8 cellular contexts compared by ENCODE assay signal in the genomic region with DNA sequence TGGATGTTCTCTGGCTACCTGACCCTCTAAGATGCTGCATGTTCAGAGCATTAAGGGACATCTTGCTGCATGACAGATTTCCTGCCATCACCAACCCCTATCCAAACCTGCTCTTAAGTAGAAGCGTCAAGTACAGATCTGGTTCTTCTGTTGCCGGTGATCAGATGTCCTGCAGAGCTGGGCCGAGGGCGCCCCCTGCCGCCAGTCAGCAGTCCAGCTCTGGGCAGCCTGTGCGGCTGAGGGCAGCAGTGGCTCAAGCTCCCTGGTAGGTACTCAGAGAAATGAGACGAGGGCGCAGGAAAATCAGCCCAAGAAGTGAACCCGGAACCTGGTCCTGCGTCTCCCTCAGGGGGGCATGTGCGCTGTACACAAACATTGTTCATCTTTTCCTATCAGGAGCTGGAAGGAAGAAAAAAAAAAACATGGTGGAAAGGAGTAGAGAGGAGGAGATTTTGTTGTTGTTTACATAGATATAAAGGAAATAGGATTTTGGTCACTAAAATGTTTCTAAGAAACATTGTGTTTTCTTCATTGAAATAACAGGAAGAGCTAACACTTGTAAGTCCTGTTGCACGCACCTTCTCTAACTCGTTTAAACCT.
DNase-seq lines count a peak whose midpoint lies in the region; TF ChIP-seq lines count a peak whose summit lies in the region.

No MANE protein-coding gene starts in this region.

- DNase-seq in activated T-cell treated with anti-CD3 and anti-CD28 coated beads for 48 hours (ENCODE audit: low read depth), result peak; percentile 51
- DNase-seq in activated T-cell treated with anti-CD3 and anti-CD28 coated beads, Interleukin-2, amount 50 U/mL, for 1 hour, result no peak
- DNase-seq in H4 (ENCODE audit: low spot score), result peak; percentile 65
- peak; percentile 64 for DNase-seq in MG63
- DNase-seq in SK-N-SH, result peak; percentile 66
- DNase-seq in endodermal cell, result peak; percentile 93
- no peak for DNase-seq in T1000 (lab: John Stamatoyannopoulos, UW)

- H2AFZ ChIP-seq in SK-N-SH (ENCODE audit: low read depth) (no peak overlapping the region), neural cell (ENCODE audit: low read depth, low read length) (no peak overlapping the region)

- H3K36me3 ChIP-seq in MG63 (no peaks in the 10 kb centered on the region), SK-N-SH (replicated peaks in 1 of 2; ENCODE audit: control insufficient read depth in 1 of 2, insufficient read depth in 2 of 2, low read length in 1 of 2) (no peaks in the 10 kb centered on the region), endodermal cell (ENCODE audit: control insufficient read depth, insufficient read depth, low read length) (no peaks in the 10 kb centered on the region), neural cell (ENCODE audit: insufficient read depth, low read length) (no peaks in the 10 kb centered on the region)

- POLR2A ChIA-PET in SK-N-SH (lab: Yijun Ruan, JAX), result no interaction called here

- peaks cover 2% of the 10 kb centered on the region; the same call in 1 of the 2 replicates for H3K27me3 ChIP-seq in MG63
- peaks cover 46% of the 10 kb centered on the region; the same call in 1 of the 2 replicates for H3K27me3 ChIP-seq in SK-N-SH (ENCODE audit: insufficient read depth)
- H3K27me3 ChIP-seq in endodermal cell (ENCODE audit: control insufficient read depth, insufficient read depth, low read length, poor library complexity, severe bottlenecking), result no peaks in the 10 kb centered on the region
- no peaks in the 10 kb centered on the region for H3K27me3 ChIP-seq in neural cell (ENCODE audit: insufficient read depth, low read depth, low read length)

- no peaks in the 10 kb centered on the region for H3K9me3 Mint-ChIP-seq in endodermal cell

- no peak overlapping the region for H3K4me3 Mint-ChIP-seq in endodermal cell

- WGBS in SK-N-SH (ENCODE audit: low lambda C conversion rate), result 4% methylated on average over 12 of the region's 13 CpGs
- 55 to 59% methylated on average over 8 to 13 of the region's 13 CpGs for WGBS in endodermal cell (ENCODE audit: insufficient coverage in 1 of 2, insufficient read length in 1 of 2), 2 experiments

- CTCF ChIA-PET in SK-N-SH (lab: Yijun Ruan, JAX), result interaction anchor here (0.6 to 4.3 kb wide), 14 partner anchors 10 to 993 kb away, joined by 3 to 47 read pairs (median 4); no protein-coding TSS in a partner anchor

- peak; percentile 78 for TF ChIP-seq CTCF in SK-N-SH (IDR thresholded peaks at IDR 0.05)
- TF ChIP-seq CTCF in endodermal cell (conservative IDR thresholded peaks at IDR 0.05), result peak; percentile 96
- TF ChIP-seq CTCF in neural cell (IDR thresholded peaks at IDR 0.05; ENCODE audit: poor library complexity, severe bottlenecking), result peak; percentile 45

- H3K4me2 ChIP-seq in SK-N-SH, result no peak overlapping the region
- H3K4me2 ChIP-seq in neural cell (ENCODE audit: low read length), result no peak overlapping the region

- H3K79me2 ChIP-seq in SK-N-SH (ENCODE audit: insufficient read depth) (no peaks in the 10 kb centered on the region), neural cell (replicated peaks; ENCODE audit: insufficient read depth, low read length) (no peaks in the 10 kb centered on the region)

- no peaks in the 10 kb centered on the region for H3K27me3 Mint-ChIP-seq in endodermal cell (ENCODE audit: insufficient read depth)

- H3K36me3 Mint-ChIP-seq in endodermal cell (ENCODE audit: low read depth), result peaks cover 14% of the 10 kb centered on the region

- H3K9me3 ChIP-seq in MG63, result no peaks in the 10 kb centered on the region
- H3K9me3 ChIP-seq in SK-N-SH, result no peaks in the 10 kb centered on the region
- H3K9me3 ChIP-seq in endodermal cell (ENCODE audit: control insufficient read depth, low read length), result no peaks in the 10 kb centered on the region
- no peaks in the 10 kb centered on the region for H3K9me3 ChIP-seq in neural cell (ENCODE audit: low read length)

- H3K9me2 ChIP-seq in SK-N-SH (no peaks in the 10 kb centered on the region), neural cell (ENCODE audit: insufficient read depth, low read length) (no peaks in the 10 kb centered on the region)

- TF ChIP-seq RAD21 in SK-N-SH (IDR thresholded peaks at IDR 0.05; ENCODE audit: low read length) (peak; percentile 68), neural cell (conservative IDR thresholded peaks at IDR 0.05) (peak; percentile 37)

- H3K9ac ChIP-seq in SK-N-SH, result no peak overlapping the region
- no peak overlapping the region for H3K9ac ChIP-seq in endodermal cell (ENCODE audit: extremely low read depth, low read length, poor library complexity, severe bottlenecking)
- H3K9ac ChIP-seq in neural cell (ENCODE audit: low read length), result no peak overlapping the region

- no peaks in the 10 kb centered on the region for H4K20me1 ChIP-seq in SK-N-SH (ENCODE audit: insufficient read depth)
- no peaks in the 10 kb centered on the region for H4K20me1 ChIP-seq in neural cell (ENCODE audit: insufficient read depth)

- peaks cover 13% of the 10 kb centered on the region for H3K4me1 Mint-ChIP-seq in endodermal cell

- TF ChIP-seq EP300 in SK-N-SH (IDR thresholded peaks at IDR 0.05; ENCODE audit: borderline replicate concordance in 1 of 2, low read depth in 1 of 2, low read length in 1 of 2), result no peak
- no peak for TF ChIP-seq EP300 in neural cell (conservative IDR thresholded peaks at IDR 0.05; ENCODE audit: poor library complexity, severe bottlenecking)

- H3K27ac Mint-ChIP-seq in endodermal cell, result no peak overlapping the region

- H3K27ac ChIP-seq in SK-N-SH (ENCODE audit: low read depth in 2 of 2, low read length in 1 of 2), result no peak overlapping the region
- no peak overlapping the region for H3K27ac ChIP-seq in endodermal cell (ENCODE audit: low read depth, low read length)
- no peak overlapping the region for H3K27ac ChIP-seq in neural cell (ENCODE audit: low read length)

- no peaks in the 10 kb centered on the region for H3F3A ChIP-seq in SK-N-SH (replicated peaks; ENCODE audit: insufficient read depth)
- H3F3A ChIP-seq in neural cell (ENCODE audit: insufficient read depth, low read length, poor library complexity, severe bottlenecking), result no peaks in the 10 kb centered on the region

- H3K4me1 ChIP-seq in SK-N-SH (ENCODE audit: control insufficient read depth in 1 of 2, insufficient read depth in 2 of 2, low read depth in 1 of 2, low read length in 1 of 2) (no peaks in the 10 kb centered on the region), endodermal cell (ENCODE audit: control insufficient read depth, insufficient read depth, low read length) (peaks cover 6% of the 10 kb centered on the region)

- H3K4me3 ChIP-seq in MG63 (no peak overlapping the region), SK-N-SH (ENCODE audit: low read depth in 2 of 2, low read length in 1 of 2) (peak overlapping the region in 1 of 2 experiments; percentile 51; a peak in 1 of 4 replicates), endodermal cell (ENCODE audit: low read length) (no peak overlapping the region), neural cell (ENCODE audit: low read length) (no peak overlapping the region)

TF ChIP-seq in SK-N-SH, 30 proteins besides CTCF, POLR2A, EP300 and RAD21:
- TF ChIP-seq, protein P1, sequence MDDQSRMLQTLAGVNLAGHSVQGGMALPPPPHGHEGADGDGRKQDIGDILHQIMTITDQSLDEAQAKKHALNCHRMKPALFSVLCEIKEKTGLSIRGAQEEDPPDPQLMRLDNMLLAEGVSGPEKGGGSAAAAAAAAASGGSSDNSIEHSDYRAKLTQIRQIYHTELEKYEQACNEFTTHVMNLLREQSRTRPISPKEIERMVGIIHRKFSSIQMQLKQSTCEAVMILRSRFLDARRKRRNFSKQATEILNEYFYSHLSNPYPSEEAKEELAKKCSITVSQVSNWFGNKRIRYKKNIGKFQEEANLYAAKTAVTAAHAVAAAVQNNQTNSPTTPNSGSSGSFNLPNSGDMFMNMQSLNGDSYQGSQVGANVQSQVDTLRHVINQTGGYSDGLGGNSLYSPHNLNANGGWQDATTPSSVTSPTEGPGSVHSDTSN (IDR thresholded peaks at IDR 0.05), result no peak
- TF ChIP-seq, protein P2, sequence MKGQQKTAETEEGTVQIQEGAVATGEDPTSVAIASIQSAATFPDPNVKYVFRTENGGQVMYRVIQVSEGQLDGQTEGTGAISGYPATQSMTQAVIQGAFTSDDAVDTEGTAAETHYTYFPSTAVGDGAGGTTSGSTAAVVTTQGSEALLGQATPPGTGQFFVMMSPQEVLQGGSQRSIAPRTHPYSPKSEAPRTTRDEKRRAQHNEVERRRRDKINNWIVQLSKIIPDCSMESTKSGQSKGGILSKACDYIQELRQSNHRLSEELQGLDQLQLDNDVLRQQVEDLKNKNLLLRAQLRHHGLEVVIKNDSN (IDR thresholded peaks at IDR 0.05; ENCODE audit: borderline replicate concordance, low read depth), result no peak
- TF ChIP-seq SMC3 (IDR thresholded peaks at IDR 0.05; ENCODE audit: low read depth, low read length) (peak; percentile 47), TEAD4 (IDR thresholded peaks at IDR 0.05; ENCODE audit: borderline replicate concordance, insufficient read depth) (no peak), TCF12 (IDR thresholded peaks at IDR 0.05) (no peak), YY1 (IDR thresholded peaks at IDR 0.05; ENCODE audit: low read depth) (no peak), FOXM1 (IDR thresholded peaks at IDR 0.05; ENCODE audit: low read depth) (no peak)

TF ChIP-seq in neural cell, 6 proteins besides CTCF, POLR2A, EP300 and RAD21 (continues in another document):
- TF ChIP-seq, protein P3, sequence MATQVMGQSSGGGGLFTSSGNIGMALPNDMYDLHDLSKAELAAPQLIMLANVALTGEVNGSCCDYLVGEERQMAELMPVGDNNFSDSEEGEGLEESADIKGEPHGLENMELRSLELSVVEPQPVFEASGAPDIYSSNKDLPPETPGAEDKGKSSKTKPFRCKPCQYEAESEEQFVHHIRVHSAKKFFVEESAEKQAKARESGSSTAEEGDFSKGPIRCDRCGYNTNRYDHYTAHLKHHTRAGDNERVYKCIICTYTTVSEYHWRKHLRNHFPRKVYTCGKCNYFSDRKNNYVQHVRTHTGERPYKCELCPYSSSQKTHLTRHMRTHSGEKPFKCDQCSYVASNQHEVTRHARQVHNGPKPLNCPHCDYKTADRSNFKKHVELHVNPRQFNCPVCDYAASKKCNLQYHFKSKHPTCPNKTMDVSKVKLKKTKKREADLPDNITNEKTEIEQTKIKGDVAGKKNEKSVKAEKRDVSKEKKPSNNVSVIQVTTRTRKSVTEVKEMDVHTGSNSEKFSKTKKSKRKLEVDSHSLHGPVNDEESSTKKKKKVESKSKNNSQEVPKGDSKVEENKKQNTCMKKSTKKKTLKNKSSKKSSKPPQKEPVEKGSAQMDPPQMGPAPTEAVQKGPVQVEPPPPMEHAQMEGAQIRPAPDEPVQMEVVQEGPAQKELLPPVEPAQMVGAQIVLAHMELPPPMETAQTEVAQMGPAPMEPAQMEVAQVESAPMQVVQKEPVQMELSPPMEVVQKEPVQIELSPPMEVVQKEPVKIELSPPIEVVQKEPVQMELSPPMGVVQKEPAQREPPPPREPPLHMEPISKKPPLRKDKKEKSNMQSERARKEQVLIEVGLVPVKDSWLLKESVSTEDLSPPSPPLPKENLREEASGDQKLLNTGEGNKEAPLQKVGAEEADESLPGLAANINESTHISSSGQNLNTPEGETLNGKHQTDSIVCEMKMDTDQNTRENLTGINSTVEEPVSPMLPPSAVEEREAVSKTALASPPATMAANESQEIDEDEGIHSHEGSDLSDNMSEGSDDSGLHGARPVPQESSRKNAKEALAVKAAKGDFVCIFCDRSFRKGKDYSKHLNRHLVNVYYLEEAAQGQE (IDR thresholded peaks at IDR 0.05; ENCODE audit: borderline replicate concordance), result no peak
- peak; percentile 25 for TF ChIP-seq SMC3 (conservative IDR thresholded peaks at IDR 0.05; ENCODE audit: poor library complexity)

Comparison
In these comparisons a context has a peak if more than half of its experiments do, and no peak if none do; other contexts are left out.
1. DNase-seq: peak in activated T-cell treated with anti-CD3 and anti-CD28 coated beads for 48 hours (single experiment), H4 (single experiment), MG63 (single experiment), SK-N-SH (single experiment) and endodermal cell (single experiment); none in activated T-cell treated with anti-CD3 and anti-CD28 coated beads, Interleukin-2, amount 50 U/mL, for 1 hour (single experiment) and T1000 (single experiment).
2. CTCF ChIP-seq: peak in every context shown above with its lines; median percentile 96 in endodermal cell; 78 in SK-N-SH; 45 in neural cell.